In genomic region chr1:214474467-214474866, GRCh38 we compare ENCODE assay signal across 27 cellular contexts.
DNase-seq lines count a peak whose midpoint lies in the region; ATAC-seq and TF ChIP-seq lines count a peak whose summit lies in the region.
"Had no signal": no experiment of that assay in that cellular context is flagged by ENCODE, and none has a peak within 500 bp of the region (broad histone marks: within the 10 kb centered on the region; RNA-seq: fewer than 3 reads in every experiment).

No MANE protein-coding gene starts in this region.

- in situ Hi-C loops in brain microvascular endothelial cell (cut with HindIII; ENCODE audit: low pct_ligation_motif_present, low sequenced_read_pairs) (no loop called here), KBM-7 (cut with MboI; ENCODE audit: low pct_unique_long_range_greater_than_20kb, low sequenced_read_pairs) (no loop called here)

- no peaks in the 10 kb centered on the region for H3K9me3 ChIP-seq in mesenchymal stem cell (ENCODE audit: control insufficient read depth, low read length)
- H3K9me3 ChIP-seq: lower lobe of right lung, MG63, pancreas, right atrium auricular region had no signal

- H3K4me3 ChIP-seq in brain microvascular endothelial cell (ENCODE audit: low read depth, low read length) = no peak overlapping the region
- no peak overlapping the region for H3K4me3 ChIP-seq in mesenchymal stem cell (ENCODE audit: insufficient read depth in 1 of 2, low read depth in 1 of 2, low read length in 2 of 2)
- H3K4me3 ChIP-seq: lower lobe of right lung, MG63, pancreas, right atrium auricular region, SK-N-MC had no signal

- H3K23ac ChIP-seq in mesenchymal stem cell (ENCODE audit: low read length in 2 of 2) = no peak overlapping the region

- no peaks in the 10 kb centered on the region for H3K36me3 Mint-ChIP-seq in stimulated activated naive CD8-positive, alpha-beta T cell treated with anti-CD3 and anti-CD28 coated beads, Interleukin-15, Interleukin-2, amounts not matched to agents 100 ng/mL and 50 ng/mL, for 24 hours (ENCODE audit: low read depth)
- H3K36me3 Mint-ChIP-seq: activated naive CD8-positive, alpha-beta T cell treated with anti-CD3 and anti-CD28 coated beads, Interleukin-2, amount 10 ng/mL, durations not matched to agents 7 days and 5 days; CD4-positive, CD25-positive, alpha-beta regulatory T cell had no signal

- H2BK120ac ChIP-seq in mesenchymal stem cell (ENCODE audit: low read depth, low read length) = no peak overlapping the region

- no peaks in the 10 kb centered on the region for H3K9me3 Mint-ChIP-seq in stimulated activated naive CD8-positive, alpha-beta T cell treated with anti-CD3 and anti-CD28 coated beads, Interleukin-15, Interleukin-2, amounts not matched to agents 100 ng/mL and 50 ng/mL, for 24 hours
- peaks cover 0 to 7% of the 10 kb centered on the region in 2 donors for H3K9me3 Mint-ChIP-seq in stimulated activated naive CD8-positive, alpha-beta T cell treated with anti-CD3 and anti-CD28 coated beads, Interleukin-15, amount 100 ng/mL, for 72 hours
- H3K9me3 Mint-ChIP-seq: activated naive CD8-positive, alpha-beta T cell treated with anti-CD3 and anti-CD28 coated beads, Interleukin-2, amount 10 ng/mL, durations not matched to agents 7 days and 5 days; nephron had no signal

- H4K91ac ChIP-seq in mesenchymal stem cell (ENCODE audit: low read length) = no peak overlapping the region

- WGBS in mesenchymal stem cell = no CpG with 5 or more reads among the region's 3 CpGs

- no peak for ATAC-seq in stimulated activated naive CD8-positive, alpha-beta T cell treated with anti-CD3 and anti-CD28 coated beads, Interleukin-15, amount 100 ng/mL, for 72 hours
- ATAC-seq in HG03521 (IDR thresholded peaks at IDR 0.05; ENCODE audit: unreplicated experiment) = no peak
- ATAC-seq: lower lobe of right lung, pancreas, T-helper 17 cell had no signal

- no peak overlapping the region for H4K8ac ChIP-seq in mesenchymal stem cell (ENCODE audit: low read length)

- H3K79me1 ChIP-seq in mesenchymal stem cell (replicated peaks; ENCODE audit: low read length, poor library complexity, severe bottlenecking) = no peaks in the 10 kb centered on the region

- no peaks in the 10 kb centered on the region for H3K36me3 ChIP-seq in brain microvascular endothelial cell (replicated peaks)
- peaks cover 0 to 3% of the 10 kb centered on the region in 2 experiments for H3K36me3 ChIP-seq in mesenchymal stem cell (ENCODE audit: control insufficient read depth in 1 of 2, insufficient read depth in 2 of 2, low read depth in 1 of 2, low read length in 2 of 2)
- H3K36me3 ChIP-seq: lower lobe of right lung, MG63, pancreas, right atrium auricular region had no signal

- H3K27ac Mint-ChIP-seq in stimulated activated naive CD8-positive, alpha-beta T cell treated with anti-CD3 and anti-CD28 coated beads, Interleukin-15, Interleukin-2, amounts not matched to agents 100 ng/mL and 50 ng/mL, for 24 hours = peak overlapping the region; percentile 2
- no peak overlapping the region for H3K27ac Mint-ChIP-seq in stimulated activated naive CD8-positive, alpha-beta T cell treated with anti-CD3 and anti-CD28 coated beads, Interleukin-15, amount 100 ng/mL, for 72 hours
- H3K27ac Mint-ChIP-seq: activated naive CD8-positive, alpha-beta T cell treated with anti-CD3 and anti-CD28 coated beads, Interleukin-2, amount 10 ng/mL, durations not matched to agents 7 days and 5 days; CD4-positive, CD25-positive, alpha-beta regulatory T cell; T-helper 17 cell had no signal

- no peak overlapping the region for H3K9ac ChIP-seq in mesenchymal stem cell (ENCODE audit: low read length)

- H3K14ac ChIP-seq in mesenchymal stem cell (ENCODE audit: low read length in 2 of 2) = no peak overlapping the region

- no peak overlapping the region for H3K4me3 Mint-ChIP-seq in stimulated activated naive CD8-positive, alpha-beta T cell treated with anti-CD3 and anti-CD28 coated beads, Interleukin-15, Interleukin-2, amounts not matched to agents 100 ng/mL and 50 ng/mL, for 24 hours
- H3K4me3 Mint-ChIP-seq in stimulated activated naive CD8-positive, alpha-beta T cell treated with anti-CD3 and anti-CD28 coated beads, Interleukin-15, amount 100 ng/mL, for 72 hours = no peak overlapping the region
- H3K4me3 Mint-ChIP-seq: activated naive CD8-positive, alpha-beta T cell treated with anti-CD3 and anti-CD28 coated beads, Interleukin-2, amount 10 ng/mL, durations not matched to agents 7 days and 5 days; CD4-positive, CD25-positive, alpha-beta regulatory T cell; nephron; T-helper 17 cell had no signal

- H3K4me2 ChIP-seq in mesenchymal stem cell (ENCODE audit: low read length, poor library complexity, severe bottlenecking) = peak overlapping the region; percentile 6

- H3K4ac ChIP-seq in mesenchymal stem cell (ENCODE audit: low read depth in 1 of 2, low read length in 2 of 2) = no peak overlapping the region

- H3K4me1 ChIP-seq in mesenchymal stem cell (ENCODE audit: control insufficient read depth, insufficient read depth, low read depth, low read length) = peaks cover 12% of the 10 kb centered on the region

- H3K27me3 Mint-ChIP-seq in stimulated activated naive CD8-positive, alpha-beta T cell treated with anti-CD3 and anti-CD28 coated beads, Interleukin-15, Interleukin-2, amounts not matched to agents 100 ng/mL and 50 ng/mL, for 24 hours = peaks cover 37% of the 10 kb centered on the region
- H3K27me3 Mint-ChIP-seq in stimulated activated naive CD8-positive, alpha-beta T cell treated with anti-CD3 and anti-CD28 coated beads, Interleukin-15, amount 100 ng/mL, for 72 hours = peaks cover 37% of the 10 kb centered on the region

- H3K27me3 ChIP-seq in brain microvascular endothelial cell (replicated peaks) (no peaks in the 10 kb centered on the region), mesenchymal stem cell (ENCODE audit: control insufficient read depth in 1 of 2, insufficient read depth in 1 of 2, low read length in 2 of 2) (no peaks in the 10 kb centered on the region)
- H3K27me3 ChIP-seq: MG63, pancreas, right atrium auricular region had no signal

- H2BK12ac ChIP-seq in mesenchymal stem cell (ENCODE audit: low read length in 2 of 2) = no peak overlapping the region

- H2BK15ac ChIP-seq in mesenchymal stem cell (ENCODE audit: low read depth, poor library complexity, severe bottlenecking) = no peak overlapping the region

- H2AFZ ChIP-seq in mesenchymal stem cell (ENCODE audit: low read depth, low read length) = no peak overlapping the region

- peak overlapping the region; percentile 85 for H3K27ac ChIP-seq in brain microvascular endothelial cell
- H3K27ac ChIP-seq in mesenchymal stem cell (ENCODE audit: low read length, poor library complexity, severe bottlenecking) = peak overlapping the region; percentile 83
- H3K27ac ChIP-seq: 22Rv1, lower lobe of right lung, pancreas, right atrium auricular region, SK-N-MC had no signal

- H2BK5ac ChIP-seq in mesenchymal stem cell (ENCODE audit: low read depth, low read length, poor library complexity, severe bottlenecking) = no peak overlapping the region

- peaks cover 25% of the 10 kb centered on the region for H3K4me1 Mint-ChIP-seq in stimulated activated naive CD8-positive, alpha-beta T cell treated with anti-CD3 and anti-CD28 coated beads, Interleukin-15, Interleukin-2, amounts not matched to agents 100 ng/mL and 50 ng/mL, for 24 hours (ENCODE audit: low read depth)
- no peaks in the 10 kb centered on the region for H3K4me1 Mint-ChIP-seq in stimulated activated naive CD8-positive, alpha-beta T cell treated with anti-CD3 and anti-CD28 coated beads, Interleukin-15, amount 100 ng/mL, for 72 hours
- H3K4me1 Mint-ChIP-seq: activated naive CD8-positive, alpha-beta T cell treated with anti-CD3 and anti-CD28 coated beads, Interleukin-2, amount 10 ng/mL, durations not matched to agents 7 days and 5 days; CD4-positive, CD25-positive, alpha-beta regulatory T cell; T-helper 17 cell had no signal

- no peak for DNase-seq in stimulated activated naive CD8-positive, alpha-beta T cell treated with anti-CD3 and anti-CD28 coated beads, Interleukin-15, amount 100 ng/mL, for 72 hours
- DNase-seq in brain microvascular endothelial cell (no peak), mesenchymal stem cell (no peak), KBM-7 (no peak), superior temporal gyrus (ENCODE audit: extremely low spot score) (no peak)
- DNase-seq in stimulated activated CD4-positive, alpha-beta T cell treated with anti-CD3 and anti-CD28 coated beads, Interleukin-4, amount 100 ng/mL, for 4 hours = no peak
- DNase-seq: activated effector memory CD4-positive, alpha-beta T cell treated with anti-CD3 and anti-CD28 coated beads, Interleukin-2, amount 50 U/mL, for 16 hours; activated naive CD8-positive, alpha-beta T cell treated with anti-CD3 and anti-CD28 coated beads, Interleukin-2, amount 10 ng/mL, durations not matched to agents 7 days and 5 days; activated T-cell treated with anti-CD3 and anti-CD28 coated beads, Interleukin-2, amount 50 U/mL, for 1 hour; CD4-positive, CD25-positive, alpha-beta regulatory T cell; kidney; lower lobe of right lung; MG63; NCI-H1105 treated with DMSO at 0.1 percent for 48 hours; NCI-H2029; NCI-H2227 treated with DMSO at 0.1 percent for 48 hours; NCI-H526 treated with DMSO at 0.1 percent for 48 hours; pancreas; stimulated activated CD4-positive, alpha-beta T cell treated with anti-CD3 and anti-CD28 coated beads, Interleukin-2, amount 100 ng/mL, for 48 hours; substantia nigra; T-helper 17 cell had no signal

- no peak overlapping the region for H3K18ac ChIP-seq in mesenchymal stem cell (ENCODE audit: low read depth in 1 of 2, low read length in 2 of 2)

- no peak for TF ChIP-seq CTCF in brain microvascular endothelial cell (IDR thresholded peaks at IDR 0.05; ENCODE audit: low read depth, low read length, missing control alignments)

- no peak overlapping the region for H2AK5ac ChIP-seq in mesenchymal stem cell (ENCODE audit: low read length, severe bottlenecking)
